Comparison of ENCODE assay signal across 8 cellular contexts in genomic region chr11:66418168-66418985, GRCh38. TPM values are rescaled to one million over a fixed set of nuclear protein-coding genes. Genes with fewer than 3 reads are reported as not detected.
A peak's percentile ranks its signal among the peaks of the same experiment; 100 is the strongest.
DNase-seq lines count a peak whose midpoint lies in the region; ATAC-seq and TF ChIP-seq lines count a peak whose summit lies in the region.

No MANE protein-coding gene starts in this region.

- TF ChIP-seq CTCF in AG09309 (IDR thresholded peaks at IDR 0.05; ENCODE audit: control insufficient read depth, insufficient read depth, low read depth, low read length, missing control alignments) = peak; percentile 59
- TF ChIP-seq CTCF in lower leg skin (IDR thresholded peaks at IDR 0.05) = no peak

- intact Hi-C loops in lower leg skin (cut with DNase I; ENCODE audit: low total_unique reads) = loop anchor here (10.0 kb wide), 1 partner anchor 416 kb away; no protein-coding TSS in a partner anchor

- no peak for ATAC-seq in GM19467 (IDR thresholded peaks at IDR 0.05; ENCODE audit: unreplicated experiment)

- WGBS in lower leg skin, 2 donors = 8 to 12% methylated on average over 16 of the region's 16 CpGs

- peak; percentile 90 for DNase-seq in AG09309 (ENCODE audit: low read depth)
- peak; percentile 85 for DNase-seq in H4 (ENCODE audit: low spot score)
- peak; percentile 84 for DNase-seq in NCI-H69 (lab: John Stamatoyannopoulos, UW)
- peak; percentile 58 for DNase-seq in activated CD4-positive, alpha-beta T cell treated with anti-CD3 and anti-CD28 coated beads, Interleukin-2, amount 50 U/mL, for 1 hour
- peak; percentile 93 for DNase-seq in dedifferentiated amniotic fluid mesenchymal stem cell (ENCODE audit: extremely low spot score)
- DNase-seq in lower leg skin (ENCODE audit: low spot score in 2 of 2) = peak; percentile 31 to 89
- DNase-seq in stimulated activated CD8-positive, alpha-beta memory T cell treated with anti-CD3 and anti-CD28 coated beads, Interleukin-12 subunit alpha, Interleukin-12 subunit beta, amount 100 ng/mL, for 24 hours (ENCODE audit: extremely low read depth) = peak; percentile 41

- H3K4me3 ChIP-seq in AG09309 (ENCODE audit: control insufficient read depth, low read depth, low read length) (no peak overlapping the region), lower leg skin (ENCODE audit: low read depth, poor library complexity, severe bottlenecking) (no peak overlapping the region)

- TF ChIP-seq POLR2A in lower leg skin (IDR thresholded peaks at IDR 0.05) = no peak

RNA-seq across cellular contexts. Expression of gene NPAS4, which starts 2.5 kb away (rescaled TPM):
- total RNA-seq in H4 (2014; rRNA removed; shearing (Covaris generic)) = not detected in 2 replicates
- total RNA-seq in lower leg skin = under 1 TPM in 1 of 4 donors, not detected in 3; 0.19 TPM

RNA-seq across cellular contexts. Expression of gene MRPL11, which starts 20.3 kb away (rescaled TPM):
- 71.8 and 77.7 TPM in 2 replicates for total RNA-seq in H4 (2014; rRNA removed; shearing (Covaris generic))
- total RNA-seq in lower leg skin = 10 to 100 TPM; 30.6 to 41.1 (median 36.2) TPM

RNA-seq across cellular contexts. Expression of gene SLC29A2, which starts 46.8 kb away (rescaled TPM):
- 0.39 and 0.62 TPM in 2 replicates for total RNA-seq in H4 (2014; rRNA removed; shearing (Covaris generic))
- total RNA-seq in lower leg skin = 1 to 10 TPM; 1.8 to 2.7 (median 2.4) TPM

RNA-seq across cellular contexts. Expression of gene PELI3, which starts 48.3 kb away (rescaled TPM):
- total RNA-seq in H4 (2014; rRNA removed; shearing (Covaris generic)) = 5.6 and 7.5 TPM in 2 replicates
- total RNA-seq in lower leg skin = 10 to 100 TPM; 14.3 to 22.0 (median 17.1) TPM

Comparison
In these comparisons a context has a peak if more than half of its experiments do, and no peak if none do; other contexts are left out.
1. DNase-seq: peak in every context shown above with its lines; median percentile 93 in dedifferentiated amniotic fluid mesenchymal stem cell; 90 in AG09309; 85 in H4; 84 in NCI-H69; 60 in lower leg skin; 58 in activated CD4-positive, alpha-beta T cell treated with anti-CD3 and anti-CD28 coated beads, Interleukin-2, amount 50 U/mL, for 1 hour; 41 in stimulated activated CD8-positive, alpha-beta memory T cell treated with anti-CD3 and anti-CD28 coated beads, Interleukin-12 subunit alpha, Interleukin-12 subunit beta, amount 100 ng/mL, for 24 hours.